8 cellular contexts compared by ENCODE assay signal in genomic region chr10:97632949-97633884, GRCh38. TPM values are rescaled to one million over a fixed set of nuclear protein-coding genes. Genes with fewer than 3 reads are reported as not detected.
DNase-seq lines count a peak whose midpoint lies in the region; ATAC-seq and TF ChIP-seq lines count a peak whose summit lies in the region.

MORN4 (minus strand) TSS chr10:97633500; CDS start chr10:97619653, 13,847 bp downstream.

- DNase-seq in GM04504 (ENCODE audit: low read depth) (peak; percentile 82), HFF-Myc (ENCODE audit: extremely low read depth, low read depth) (peak; percentile 85), NCI-H1092 treated with DMSO at 0.1 percent for 48 hours (lab: John Stamatoyannopoulos, UW) (peak; percentile 90), Right ventricle myocardium superior (peak; percentile 95), ovary (peak; percentile 93 to 96 (median 94)), thoracic aorta (ENCODE audit: low spot score) (peak; percentile 80)
- peak; percentile 82 for DNase-seq in activated naive CD8-positive, alpha-beta T cell treated with anti-CD3 and anti-CD28 coated beads, Interleukin-2, amount 50 U/mL, for 16 hours (ENCODE audit: low read depth, low spot score)

- peak within 1 kb of the TSS in 1 of 2 donors; percentile 10 for H3K27ac ChIP-seq in ovary
- no peak within 1 kb of the TSS for H3K27ac ChIP-seq in thoracic aorta

- H3K4me1 ChIP-seq in ovary (ENCODE audit: insufficient read depth) (peaks cover 2% of the 10 kb centered on the region), thoracic aorta (ENCODE audit: control insufficient read depth in 1 of 2, low read depth in 2 of 2) (peaks cover 4 to 8% of the 10 kb centered on the region in 2 donors)

- peak; percentile 99 for ATAC-seq in SK-N-SH treated with all-trans-retinoic acid at 6 μM for 48 hours
- ATAC-seq in Right ventricle myocardium superior (ENCODE audit: poor library complexity): peak; percentile 100
- peak; percentile 87 for ATAC-seq in thoracic aorta (ENCODE audit: insufficient number of reproducible peaks, low FRiP score, low read depth)

- H3K4me3 ChIP-seq in HFF-Myc (replicated peaks; ENCODE audit: low read depth, low read length): peak within 1 kb of the TSS; percentile 94
- H3K4me3 ChIP-seq in ovary: peak within 1 kb of the TSS; percentile 67
- peak within 1 kb of the TSS; percentile 87 for H3K4me3 ChIP-seq in thoracic aorta

- TF ChIP-seq EP300 in ovary (IDR thresholded peaks at IDR 0.05): no peak

- no peak for TF ChIP-seq CTCF in HFF-Myc (IDR thresholded peaks at IDR 0.05; ENCODE audit: low read depth, low read length, missing control alignments)
- no peak for TF ChIP-seq CTCF in ovary (IDR thresholded peaks at IDR 0.05)
- TF ChIP-seq CTCF in thoracic aorta (IDR thresholded peaks at IDR 0.05): no peak

- TF ChIP-seq POLR2A in ovary (IDR thresholded peaks at IDR 0.05): no peak

- H3K9me3 ChIP-seq in ovary: no peaks in the 10 kb centered on the region
- H3K9me3 ChIP-seq in thoracic aorta: no peaks in the 10 kb centered on the region

- H3K36me3 ChIP-seq in ovary: no peaks in the 10 kb centered on the region
- H3K36me3 ChIP-seq in thoracic aorta: no peaks in the 10 kb centered on the region

- 2 to 4% (median 4%) methylated on average over 55 to 62 of the region's 62 CpGs for WGBS in ovary, 3 donors

- intact Hi-C loops in Right ventricle myocardium superior (cut with DNase I): no loop called here
- intact Hi-C loops in ovary (cut with DNase I): no loop called here

- no peaks in the 10 kb centered on the region for H3K27me3 ChIP-seq in ovary
- no peaks in the 10 kb centered on the region for H3K27me3 ChIP-seq in thoracic aorta (replicated peaks; ENCODE audit: insufficient read depth)

TF ChIP-seq in SK-N-SH treated with all-trans-retinoic acid at 6 μM for 48 hours, 23 proteins besides CTCF, POLR2A, EP300 and RAD21:
- TF ChIP-seq CSDC2 (CRISPR knock-in tag; IDR thresholded peaks at IDR 0.05) (no peak), SNAI2 (CRISPR knock-in tag; IDR thresholded peaks at IDR 0.05) (peak; percentile 75; the same call in 1 of the 2 replicates), ZFP3 (CRISPR knock-in tag; IDR thresholded peaks at IDR 0.05) (peak; percentile 49; the same call in 1 of the 2 replicates)

RNA-seq across cellular contexts. Expression of gene MORN4, which starts in this region (rescaled TPM):
- total RNA-seq in Right ventricle myocardium superior (8.1 TPM), ovary (10 to 100 TPM in 4 of 7 donors, 1 to 10 TPM in 3; 6.6 to 17.7 (median 12.9) TPM), thoracic aorta (1 to 10 TPM; 3.5 to 6.6 TPM)
- polyA plus RNA-seq in ovary: 10 to 100 TPM; 10.9 to 11.5 TPM
